9 cellular contexts compared by ENCODE assay signal in genomic region chr1:20440785-20441200, GRCh38. TPM values are rescaled to one million over a fixed set of nuclear protein-coding genes. Genes with fewer than 3 reads are reported as not detected.
A peak's percentile ranks its signal among the peaks of the same experiment; 100 is the strongest.
DNase-seq lines count a peak whose midpoint lies in the region; ATAC-seq and TF ChIP-seq lines count a peak whose summit lies in the region.
"Had no signal": no experiment of that assay in that cellular context is flagged by ENCODE, and none has a peak within 500 bp of the region (broad histone marks: within the 10 kb centered on the region; RNA-seq: fewer than 3 reads in every experiment).

No MANE protein-coding gene starts in this region.

- H3K27me3 ChIP-seq in right lobe of liver (no peaks in the 10 kb centered on the region), stomach (peaks cover 6 to 19% (median 7%) of the 10 kb centered on the region in 3 donors)
- H3K27me3 ChIP-seq: breast epithelium had no signal

- no peak overlapping the region for H3K4me3 ChIP-seq in choroid plexus epithelial cell (ENCODE audit: low read depth, low read length)
- no peak overlapping the region for H3K4me3 ChIP-seq in right lobe of liver
- no peak overlapping the region for H3K4me3 ChIP-seq in stomach
- H3K4me3 ChIP-seq: breast epithelium had no signal

- 3% methylated on average over 5 of the region's 6 CpGs for WGBS in right lobe of liver (ENCODE audit: insufficient coverage, low coverage, low lambda C conversion rate, missing lambda C conversion rate)
- WGBS in stomach, 5 donors = 18 to 25% (median 24%) methylated on average over 5 to 6 of the region's 6 CpGs

- intact Hi-C loops in right lobe of liver (cut with DNase I) = no loop called here
- intact Hi-C loops in stomach (cut with DNase I; ENCODE audit: low total_unique reads) = no loop called here

- peak; percentile 74 to 89 (median 85) for ATAC-seq in right lobe of liver
- no peak for ATAC-seq in HG03159 (IDR thresholded peaks at IDR 0.05; ENCODE audit: unreplicated experiment)

- H3K27ac ChIP-seq in VCaP (peak overlapping the region; percentile 7; the same call in 1 of the 2 replicates), right lobe of liver (no peak overlapping the region), stomach (no peak overlapping the region)
- H3K27ac ChIP-seq: breast epithelium had no signal

- DNase-seq in COLO829 (ENCODE audit: low spot score) (peak; percentile 60), choroid plexus epithelial cell (ENCODE audit: low read depth) (peak; percentile 63), right lobe of liver (peak; percentile 30 to 67 (median 61)), stomach (peak; percentile 28), NCI-H146 (lab: John Stamatoyannopoulos, UW) (no peak)

- TF ChIP-seq RAD21 in Ishikawa (IDR thresholded peaks at IDR 0.05; ENCODE audit: low read depth) = no peak

- TF ChIP-seq POLR2A in right lobe of liver (IDR thresholded peaks at IDR 0.05) = no peak
- TF ChIP-seq POLR2A in stomach (IDR thresholded peaks at IDR 0.05) = no peak

- TF ChIP-seq EP300 in Ishikawa (IDR thresholded peaks at IDR 0.05; ENCODE audit: borderline replicate concordance) = no peak
- no peak for TF ChIP-seq EP300 in stomach (IDR thresholded peaks at IDR 0.05)

- H3K9me3 ChIP-seq in right lobe of liver (no peaks in the 10 kb centered on the region), stomach (no peaks in the 10 kb centered on the region)
- H3K9me3 ChIP-seq: breast epithelium had no signal

- H3K36me3 ChIP-seq in right lobe of liver (no peaks in the 10 kb centered on the region), stomach (no peaks in the 10 kb centered on the region)
- H3K36me3 ChIP-seq: breast epithelium had no signal

- no peak for TF ChIP-seq CTCF in VCaP (conservative IDR thresholded peaks at IDR 0.05)
- no peak for TF ChIP-seq CTCF in choroid plexus epithelial cell (conservative IDR thresholded peaks at IDR 0.05; ENCODE audit: low read depth, low read length)
- no peak for TF ChIP-seq CTCF in right lobe of liver (IDR thresholded peaks at IDR 0.05)
- TF ChIP-seq CTCF in stomach (IDR thresholded peaks at IDR 0.05) = no peak

- no peaks in the 10 kb centered on the region for H3K4me1 ChIP-seq in right lobe of liver
- H3K4me1 ChIP-seq in stomach = no peaks in the 10 kb centered on the region
- H3K4me1 ChIP-seq: breast epithelium had no signal

TF ChIP-seq in Ishikawa, 13 proteins besides CTCF, POLR2A, EP300 and RAD21:
- TF ChIP-seq TCF12 (IDR thresholded peaks at IDR 0.05; ENCODE audit: low read depth) (no peak), USF1 (IDR thresholded peaks at IDR 0.05) (peak; percentile 97), FOXM1 (IDR thresholded peaks at IDR 0.05; ENCODE audit: borderline replicate concordance, low read depth) (no peak)
TF ChIP-seq in Ishikawa: peak in this region for 1.

RNA-seq across cellular contexts. Expression of gene CAMK2N1, which starts 45.2 kb away (rescaled TPM):
- total RNA-seq in right lobe of liver = 10 to 100 TPM; 10.4 to 30.2 (median 20.1) TPM
- 100 to 1,000 TPM in 1 of 5 donors, 10 to 100 TPM in 3, 1 to 10 TPM in 1; 8.2 to 195 (median 13.0) TPM for total RNA-seq in stomach
- polyA plus RNA-seq in stomach = 10 to 100 TPM; 11.0 to 20.2 (median 11.3) TPM
